ENCODE assay signal across 22 cellular contexts in the genomic region with DNA sequence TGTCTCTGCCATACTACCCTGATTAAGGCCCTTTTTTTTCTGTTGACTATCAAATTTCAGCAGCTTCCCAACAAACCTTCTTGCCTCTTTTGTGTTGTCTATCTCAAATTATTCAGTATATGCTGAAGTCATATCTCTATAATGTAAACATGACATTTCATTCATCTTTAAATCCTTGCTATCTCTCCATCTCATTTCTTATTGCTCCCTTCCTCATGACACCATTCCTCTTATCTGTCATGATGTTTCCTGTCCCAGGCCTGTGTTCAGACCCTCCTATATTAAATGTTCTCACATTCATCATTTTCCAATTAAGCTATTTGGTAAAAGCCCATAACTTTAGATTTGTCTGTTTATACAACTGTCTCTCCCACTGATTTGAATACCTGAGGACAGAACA.
DNase-seq lines count a peak whose midpoint lies in the region; TF ChIP-seq lines count a peak whose summit lies in the region.
"Had no signal": no experiment of that assay in that cellular context is flagged by ENCODE, and none has a peak within 500 bp of the region (broad histone marks: within the 10 kb centered on the region; RNA-seq: fewer than 3 reads in every experiment).

No MANE protein-coding gene starts in this region.

- BruUV-seq in A673 (replicated peaks; lab: Mats Ljungman, UMichigan), result no TSS peak

- peaks cover 16% of the 10 kb centered on the region for H3K4me1 ChIP-seq in A673 (ENCODE audit: insufficient read depth, low read length, poor library complexity, severe bottlenecking)
- H3K4me1 ChIP-seq in parathyroid adenoma, result peaks cover 55% of the 10 kb centered on the region
- H3K4me1 ChIP-seq: BE2C, BLaER1 had no signal

- intact Hi-C loops in A673 (cut with micrococcal nuclease; ENCODE audit: unreplicated experiment), result no loop called here

- H3K27ac ChIP-seq in A673 (ENCODE audit: low read depth, low read length, poor library complexity, severe bottlenecking) (no peak overlapping the region), parathyroid adenoma (peak overlapping the region; percentile 89)
- H3K27ac ChIP-seq: 22Rv1, A549, BLaER1 had no signal

- no peak overlapping the region for H2AFZ ChIP-seq in parathyroid adenoma

- H3K27me3 ChIP-seq in A673 (replicated peaks; ENCODE audit: insufficient read depth, low read depth, low read length, poor library complexity) (no peaks in the 10 kb centered on the region), parathyroid adenoma (ENCODE audit: control insufficient read depth, insufficient read depth, low read length) (no peaks in the 10 kb centered on the region)
- H3K27me3 ChIP-seq: BE2C, BLaER1 had no signal

- CTCF ChIA-PET in A673 (lab: Charles Lee), result interaction anchor here (0.6 kb wide), 1 partner anchor 312 kb away, joined by 4 read pairs; no protein-coding TSS in a partner anchor

- H3K9ac ChIP-seq in parathyroid adenoma, result no peak overlapping the region
- H3K9ac ChIP-seq: BLaER1 had no signal

- TF ChIP-seq CTCF in A673 (conservative IDR thresholded peaks at IDR 0.05; ENCODE audit: low read depth, low read length), result no peak
- no peak for TF ChIP-seq CTCF in parathyroid adenoma (IDR thresholded peaks at IDR 0.05)

- H3K4me2 ChIP-seq in parathyroid adenoma (ENCODE audit: low read length), result no peak overlapping the region
- H3K4me2 ChIP-seq: A549, BLaER1 had no signal

- H3K36me3 ChIP-seq in A673 (ENCODE audit: insufficient read depth, low read length, poor library complexity, severe bottlenecking) (no peaks in the 10 kb centered on the region), parathyroid adenoma (ENCODE audit: control insufficient read depth, insufficient read depth, low read length) (no peaks in the 10 kb centered on the region)
- H3K36me3 ChIP-seq: BE2C, BLaER1 had no signal

- peak; percentile 52 for DNase-seq in A673 (ENCODE audit: low spot score)
- DNase-seq in NCI-H146 treated with DMSO at 0.1 percent for 48 hours (lab: John Stamatoyannopoulos, UW; ENCODE audit: unreplicated experiment), result peak; percentile 41
- no peak for DNase-seq in activated CD4-positive, CD25-positive, alpha-beta regulatory T cell treated with anti-CD3 and anti-CD28 coated beads, Interleukin-2, amount 50 U/mL, for 72 hours
- no peak for DNase-seq in NCI-H1092 (lab: John Stamatoyannopoulos, UW)
- DNase-seq: ACHN; BE2C; C1 segment of cervical spinal cord; CD4-positive, alpha-beta memory T cell; CD4-positive, CD25-positive, alpha-beta regulatory T cell; CD8-positive, alpha-beta memory T cell; COR-L47; DMS 273 treated with DMSO at 0.1 percent for 48 hours; DMS153; DMS53; DMS79; DND-41; EL; GDM1 had no signal

- H3K9me3 ChIP-seq in A673 (ENCODE audit: low read depth, low read length, poor library complexity, severe bottlenecking), result peaks cover 5% of the 10 kb centered on the region
- peaks cover 4% of the 10 kb centered on the region for H3K9me3 ChIP-seq in parathyroid adenoma (ENCODE audit: control insufficient read depth, low read length)
- H3K9me3 ChIP-seq: A549, BE2C had no signal

- H3K79me2 ChIP-seq in parathyroid adenoma, result no peaks in the 10 kb centered on the region

- POLR2A ChIA-PET in A673 (lab: Charles Lee; ENCODE audit: low non-redundant PET), result no interaction called here

- H3K4me3 ChIP-seq in A673 (ENCODE audit: low read depth, low read length, poor library complexity, severe bottlenecking) (no peak overlapping the region), parathyroid adenoma (ENCODE audit: low read depth, low read length) (no peak overlapping the region)
- H3K4me3 ChIP-seq: A549, BLaER1 had no signal

Comparison
In these comparisons a context has a peak if more than half of its experiments do, and no peak if none do; other contexts are left out.
1. DNase-seq: peak in A673 (single experiment) and NCI-H146 treated with DMSO at 0.1 percent for 48 hours (single experiment); none in activated CD4-positive, CD25-positive, alpha-beta regulatory T cell treated with anti-CD3 and anti-CD28 coated beads, Interleukin-2, amount 50 U/mL, for 72 hours (single experiment) and NCI-H1092 (single experiment).